In the genomic region with DNA sequence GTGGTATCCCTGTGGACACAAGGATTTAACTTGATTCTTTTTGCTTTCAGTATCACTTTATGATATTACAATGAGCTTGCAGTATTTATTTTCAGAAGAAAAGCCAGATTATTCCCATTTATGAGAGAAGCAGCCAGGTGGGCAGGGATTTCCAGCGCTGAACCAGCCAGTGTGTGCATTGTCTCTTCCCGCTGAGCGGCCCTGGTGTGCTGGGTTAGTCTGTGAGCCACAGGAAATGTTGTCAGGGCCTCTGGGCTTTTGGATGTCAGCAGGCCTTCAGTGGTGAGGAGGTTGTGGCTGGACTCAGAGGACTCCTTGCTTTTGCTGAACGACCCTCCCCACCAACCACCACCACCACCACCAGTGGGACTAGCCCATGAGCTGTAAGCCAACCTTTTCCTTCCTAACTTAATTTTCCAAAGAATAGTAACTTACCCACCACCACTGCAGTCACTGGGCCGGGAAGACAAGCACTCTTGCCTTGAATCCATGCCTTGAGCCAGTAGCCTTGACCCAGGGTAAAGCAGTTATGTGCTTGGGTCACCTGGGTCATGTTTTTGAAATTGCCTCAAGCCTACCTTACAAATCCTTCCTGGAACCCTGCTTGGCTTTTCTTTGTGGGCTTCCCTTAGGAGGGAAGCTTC, we compare ENCODE assay signal across 9 cellular contexts. TPM values are rescaled to one million over a fixed set of nuclear protein-coding genes. Genes with fewer than 3 reads are reported as not detected.
A peak's percentile ranks its signal among the peaks of the same experiment; 100 is the strongest.
DNase-seq lines count a peak whose midpoint lies in the region; ATAC-seq, FAIRE-seq and TF ChIP-seq lines count a peak whose summit lies in the region.
"Had no signal": no experiment of that assay in that cellular context is flagged by ENCODE, and none has a peak within 500 bp of the region (broad histone marks: within the 10 kb centered on the region; RNA-seq: fewer than 3 reads in every experiment).

No MANE protein-coding gene starts in this region.

- no peaks in the 10 kb centered on the region for H3K36me3 ChIP-seq in kidney (ENCODE audit: control insufficient read depth in 1 of 2, insufficient read depth in 2 of 2, low read length in 2 of 2)

- peak overlapping the region; percentile 48 to 63 for H3K4me3 Mint-ChIP-seq in activated T-cell treated with anti-CD3 and anti-CD28 coated beads, Interleukin-2, amount 50 U/mL, for 72 hours
- no peak overlapping the region for H3K4me3 Mint-ChIP-seq in T-helper 17 cell
- H3K4me3 Mint-ChIP-seq in type B pancreatic cell = peak overlapping the region; percentile 34
- H3K4me3 Mint-ChIP-seq in activated T-helper 17 cell treated with anti-CD3 and anti-CD28 coated beads, Interleukin-2, amount 50 U/mL, for 72 hours = no peak overlapping the region
- H3K4me3 Mint-ChIP-seq: activated naive CD4-positive, alpha-beta T cell treated with anti-CD3 and anti-CD28 coated beads, Interleukin-2, amount 50 U/mL, for 24 hours had no signal

- no peak for DNase-seq in activated T-cell treated with anti-CD3 and anti-CD28 coated beads, Interleukin-2, amount 50 U/mL, for 72 hours
- no peak for DNase-seq in activated T-cell treated with anti-CD3 and anti-CD28 coated beads, Interleukin-2, amount 50 U/mL, for 1 hour
- DNase-seq in T-helper 17 cell = no peak
- no peak for DNase-seq in kidney
- no peak for DNase-seq in type B pancreatic cell (ENCODE audit: extremely low spot score, unreplicated experiment)
- DNase-seq in NCI-H446 treated with DMSO at 0.1 percent for 48 hours (lab: John Stamatoyannopoulos, UW) = no peak
- DNase-seq in AG08395 (ENCODE audit: low spot score) = no peak

- H3K9me3 ChIP-seq in T-helper 17 cell (ENCODE audit: control insufficient read depth, low read length, poor library complexity, severe bottlenecking) = no peaks in the 10 kb centered on the region
- H3K9me3 ChIP-seq in kidney (ENCODE audit: control insufficient read depth in 1 of 2, low read length in 2 of 2) = no peaks in the 10 kb centered on the region

- intact Hi-C loops in kidney (cut with DNase I) = no loop called here

- H3K27me3 Mint-ChIP-seq in activated T-cell treated with anti-CD3 and anti-CD28 coated beads, Interleukin-2, amount 50 U/mL, for 72 hours (ENCODE audit: low read depth) = no peaks in the 10 kb centered on the region
- H3K27me3 Mint-ChIP-seq in T-helper 17 cell (no peaks in the 10 kb centered on the region), type B pancreatic cell (no peaks in the 10 kb centered on the region)
- no peaks in the 10 kb centered on the region for H3K27me3 Mint-ChIP-seq in activated T-helper 17 cell treated with anti-CD3 and anti-CD28 coated beads, Interleukin-2, amount 50 U/mL, for 72 hours
- H3K27me3 Mint-ChIP-seq: activated naive CD4-positive, alpha-beta T cell treated with anti-CD3 and anti-CD28 coated beads, Interleukin-2, amount 50 U/mL, for 24 hours had no signal

- H3K36me3 Mint-ChIP-seq in activated T-cell treated with anti-CD3 and anti-CD28 coated beads, Interleukin-2, amount 50 U/mL, for 72 hours (ENCODE audit: insufficient read depth in 2 of 2) = peaks cover 0 to 4% of the 10 kb centered on the region in 2 donors
- H3K36me3 Mint-ChIP-seq in T-helper 17 cell (ENCODE audit: low read depth) (no peaks in the 10 kb centered on the region), type B pancreatic cell (peaks cover 12% of the 10 kb centered on the region)
- no peaks in the 10 kb centered on the region for H3K36me3 Mint-ChIP-seq in activated T-helper 17 cell treated with anti-CD3 and anti-CD28 coated beads, Interleukin-2, amount 50 U/mL, for 72 hours (ENCODE audit: low read depth)

- ATAC-seq in activated T-cell treated with anti-CD3 and anti-CD28 coated beads, Interleukin-2, amount 50 U/mL, for 72 hours (replicated peaks in 1 of 2) = peak in 1 of 2 donors; percentile 14
- no peak for ATAC-seq in T-helper 17 cell
- ATAC-seq in activated T-helper 17 cell treated with anti-CD3 and anti-CD28 coated beads, Interleukin-2, amount 50 U/mL, for 72 hours (replicated peaks) = no peak

- H3K9ac ChIP-seq in kidney (ENCODE audit: low read length in 2 of 2) = peak overlapping the region in 1 of 2 donors; percentile 28

- TF ChIP-seq CTCF in kidney (IDR thresholded peaks at IDR 0.05; ENCODE audit: borderline replicate concordance, extremely low read depth, insufficient read depth) (no peak), type B pancreatic cell (conservative IDR thresholded peaks at IDR 0.05) (no peak)

- H3K27ac Mint-ChIP-seq in activated T-cell treated with anti-CD3 and anti-CD28 coated beads, Interleukin-2, amount 50 U/mL, for 72 hours = no peak overlapping the region
- H3K27ac Mint-ChIP-seq in T-helper 17 cell (peak overlapping the region; percentile 24), type B pancreatic cell (peak overlapping the region; percentile 88)
- no peak overlapping the region for H3K27ac Mint-ChIP-seq in activated T-helper 17 cell treated with anti-CD3 and anti-CD28 coated beads, Interleukin-2, amount 50 U/mL, for 72 hours
- H3K27ac Mint-ChIP-seq: activated naive CD4-positive, alpha-beta T cell treated with anti-CD3 and anti-CD28 coated beads, Interleukin-2, amount 50 U/mL, for 24 hours had no signal

- H3K4me3 ChIP-seq in kidney (ENCODE audit: low read length in 2 of 2) = no peak overlapping the region

- no peak for FAIRE-seq in kidney (lab: Jason Lieb, UNC)

- peak overlapping the region; percentile 10 to 55 for H3K27ac ChIP-seq in kidney (ENCODE audit: low read depth in 2 of 2, low read length in 2 of 2)

- peaks cover 26 to 32% of the 10 kb centered on the region in 2 donors for H3K4me1 ChIP-seq in kidney (ENCODE audit: control insufficient read depth in 1 of 2, insufficient read depth in 1 of 2, low read depth in 1 of 2, low read length in 2 of 2)

- H3K9me3 Mint-ChIP-seq in activated T-cell treated with anti-CD3 and anti-CD28 coated beads, Interleukin-2, amount 50 U/mL, for 72 hours = no peaks in the 10 kb centered on the region
- H3K9me3 Mint-ChIP-seq in type B pancreatic cell = no peaks in the 10 kb centered on the region
- H3K9me3 Mint-ChIP-seq in activated T-helper 17 cell treated with anti-CD3 and anti-CD28 coated beads, Interleukin-2, amount 50 U/mL, for 72 hours = no peaks in the 10 kb centered on the region
- H3K9me3 Mint-ChIP-seq: activated naive CD4-positive, alpha-beta T cell treated with anti-CD3 and anti-CD28 coated beads, Interleukin-2, amount 50 U/mL, for 24 hours had no signal

- peaks cover 76% of the 10 kb centered on the region for H3K4me1 Mint-ChIP-seq in activated T-cell treated with anti-CD3 and anti-CD28 coated beads, Interleukin-2, amount 50 U/mL, for 72 hours (ENCODE audit: low read depth)
- peaks cover 15% of the 10 kb centered on the region for H3K4me1 Mint-ChIP-seq in T-helper 17 cell
- peaks cover 74% of the 10 kb centered on the region for H3K4me1 Mint-ChIP-seq in type B pancreatic cell (ENCODE audit: unreplicated experiment)
- peaks cover 19% of the 10 kb centered on the region for H3K4me1 Mint-ChIP-seq in activated T-helper 17 cell treated with anti-CD3 and anti-CD28 coated beads, Interleukin-2, amount 50 U/mL, for 72 hours

RNA-seq across cellular contexts. Expression of a gene that starts 33.1 kb away (rescaled TPM):
- 10 to 100 TPM; 46.1 to 56.7 TPM for total RNA-seq in activated T-cell treated with anti-CD3 and anti-CD28 coated beads, Interleukin-2, amount 50 U/mL, for 72 hours
- total RNA-seq in T-helper 17 cell (10 to 100 TPM; 41.1 to 42.5 TPM), kidney (216 TPM), type B pancreatic cell (ENCODE audit: low replicate concordance) (204 and 295 TPM in 2 replicates)
- 115 TPM for polyA plus RNA-seq in kidney (ENCODE audit: insufficient read depth, low read depth, low replicate concordance)
- 10 to 100 TPM; 22.5 to 23.6 TPM for total RNA-seq in activated T-helper 17 cell treated with anti-CD3 and anti-CD28 coated beads, Interleukin-2, amount 50 U/mL, for 72 hours

Comparison
In these comparisons a context has a peak if more than half of its experiments do, and no peak if none do; other contexts are left out.
1. H3K27ac Mint-ChIP-seq: peak in T-helper 17 cell (single experiment) and type B pancreatic cell (single experiment); none in activated T-cell treated with anti-CD3 and anti-CD28 coated beads, Interleukin-2, amount 50 U/mL, for 72 hours (single experiment) and activated T-helper 17 cell treated with anti-CD3 and anti-CD28 coated beads, Interleukin-2, amount 50 U/mL, for 72 hours (single experiment).
2. H3K4me3 Mint-ChIP-seq: peak in activated T-cell treated with anti-CD3 and anti-CD28 coated beads, Interleukin-2, amount 50 U/mL, for 72 hours (2 of 2) and type B pancreatic cell (single experiment); none in T-helper 17 cell (single experiment) and activated T-helper 17 cell treated with anti-CD3 and anti-CD28 coated beads, Interleukin-2, amount 50 U/mL, for 72 hours (single experiment).